17 cellular contexts compared by ENCODE assay signal in the genomic region with DNA sequence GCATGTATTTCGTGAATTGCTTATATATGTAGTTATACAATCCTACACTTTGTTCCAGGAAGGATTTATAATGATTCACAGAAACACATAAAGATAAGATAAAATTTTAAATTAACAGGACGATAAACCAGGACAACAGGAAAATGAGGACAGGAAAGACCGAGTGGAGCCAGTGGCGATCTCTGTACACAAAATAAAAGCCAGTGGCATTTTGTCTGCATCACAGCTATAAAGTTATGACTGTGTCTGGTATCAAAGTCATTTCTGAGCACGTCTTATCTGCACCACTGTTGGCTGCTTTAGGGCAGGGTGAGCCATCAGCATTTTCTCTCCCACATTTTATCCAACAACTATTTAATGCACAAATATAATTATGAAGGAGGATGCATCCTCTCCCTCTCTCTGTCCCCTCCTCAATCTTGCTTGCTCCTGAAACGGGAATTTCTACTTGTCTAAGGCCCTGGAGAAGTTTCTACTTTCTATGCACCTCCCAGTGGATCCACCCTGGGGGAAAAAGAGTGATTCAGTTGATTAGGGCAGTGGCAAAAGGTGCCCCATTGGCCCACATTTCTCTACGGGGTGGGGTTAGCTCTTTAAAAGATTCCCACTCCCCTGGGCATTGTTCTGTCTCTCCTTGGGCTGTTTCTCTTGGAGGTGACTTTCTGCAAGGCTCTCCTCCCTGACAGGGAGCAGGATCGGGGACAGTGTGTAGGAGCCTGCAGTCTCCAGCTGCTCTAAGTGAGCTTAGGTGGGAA.
"Had no signal": no experiment of that assay in that cellular context is flagged by ENCODE, and none has a peak within 500 bp of the region (broad histone marks: within the 10 kb centered on the region; RNA-seq: fewer than 3 reads in every experiment).

No MANE protein-coding gene starts in this region.

- H3K9me3 ChIP-seq: esophagus squamous epithelium, psoas muscle, testis had no signal

- DNase-seq: activated CD4-positive, alpha-beta T cell treated with anti-CD3 and anti-CD28 coated beads, Interleukin-2, amount 50 U/mL, for 1 hour; activated CD8-positive, alpha-beta memory T cell treated with anti-CD3 and anti-CD28 coated beads, Interleukin-2, amount 50 U/mL, for 4 hours; activated gamma-delta T cell; activated T-cell treated with anti-CD3 and anti-CD28 coated beads, Interleukin-2, amount 50 U/mL, for 72 hours; cerebellar nuclear complex; cortex of kidney; esophagus squamous epithelium; psoas muscle; right cardiac atrium; stimulated activated CD4-positive, alpha-beta T cell treated with anti-CD3 and anti-CD28 coated beads, Interleukin-4, amount 100 ng/mL, for 1 hour; T-helper 1 cell; T1000; testis had no signal

- H3K4me1 ChIP-seq: testis had no signal

- H3K4me3 ChIP-seq: esophagus squamous epithelium, lung, psoas muscle, skin epidermis, testis had no signal

- ATAC-seq: activated CD4-positive, CD25-positive, alpha-beta regulatory T cell treated with anti-CD3 and anti-CD28 coated beads, Interleukin-2, amount 50 U/mL, for 24 hours; activated T-cell treated with anti-CD3 and anti-CD28 coated beads, Interleukin-2, amount 50 U/mL, for 72 hours; psoas muscle; right cardiac atrium; stimulated activated memory B cell treated with anti-CD40 and anti-IgM and Interleukin-4, amounts not matched to agents 10 μg/mL and 1 μg/mL and 100 μg/mL, for 72 hours had no signal

- H3K27me3 ChIP-seq: esophagus squamous epithelium, testis had no signal

- H3K27ac ChIP-seq: psoas muscle, skin epidermis, testis had no signal

- H3K36me3 ChIP-seq: esophagus squamous epithelium had no signal
